In the genomic region with DNA sequence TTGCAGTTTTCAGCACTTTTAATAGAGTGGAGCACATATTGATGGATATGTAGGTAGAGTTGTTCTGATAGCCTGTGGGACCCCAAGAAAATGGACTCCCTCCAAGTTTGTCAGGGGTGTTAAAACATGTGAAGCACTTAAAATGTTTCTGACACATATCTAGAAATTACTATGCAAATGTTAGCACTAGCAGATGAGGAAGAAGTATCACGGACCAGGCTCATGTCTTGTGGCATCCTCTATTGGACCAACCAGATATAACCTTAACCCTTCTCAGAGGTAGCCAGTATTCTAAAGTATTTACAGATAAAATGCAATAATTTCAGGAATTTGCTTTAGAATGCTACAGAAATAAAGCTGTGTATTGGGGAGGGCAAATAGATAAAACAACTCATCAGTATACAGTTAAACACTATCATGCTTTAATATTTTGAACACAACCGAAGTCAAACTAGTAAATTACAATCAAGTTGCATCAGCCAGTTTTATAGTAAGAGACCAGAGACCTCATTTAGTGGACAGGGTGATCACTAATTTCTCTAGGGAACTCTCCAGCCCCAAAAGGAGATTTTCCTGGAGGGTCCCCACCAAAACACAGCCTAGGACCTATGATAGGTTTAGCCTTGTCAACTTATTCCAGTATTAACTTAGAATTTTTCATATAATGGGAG, we compare ENCODE assay signal across 23 cellular contexts.
"Had no signal": no experiment of that assay in that cellular context is flagged by ENCODE, and none has a peak within 500 bp of the region (broad histone marks: within the 10 kb centered on the region; RNA-seq: fewer than 3 reads in every experiment).

No MANE protein-coding gene starts in this region.

- H3K36me3 ChIP-seq: ascending aorta, cardiac muscle cell, right lobe of liver, suprapubic skin, transverse colon, vagina had no signal

- H3K4me1 ChIP-seq: ascending aorta, parathyroid adenoma, right lobe of liver, suprapubic skin, transverse colon, vagina had no signal

- ATAC-seq: activated CD4-positive, CD25-positive, alpha-beta regulatory T cell treated with anti-CD3 and anti-CD28 coated beads, Interleukin-2, amount 50 U/mL, for 24 hours; activated CD8-positive, alpha-beta T cell treated with anti-CD3 and anti-CD28 coated beads, Interleukin-2, amount 10 ng/mL, durations not matched to agents 7 days and 5 days; activated naive CD8-positive, alpha-beta T cell treated with anti-CD3 and anti-CD28 coated beads, Interleukin-2, amount 50 U/mL, for 24 hours; naive thymus-derived CD4-positive, alpha-beta T cell; right lobe of liver; stimulated activated naive CD8-positive, alpha-beta T cell treated with anti-CD3 and anti-CD28 coated beads, Interleukin-15, amount 100 ng/mL, for 72 hours had no signal

- H3K4me3 ChIP-seq: ascending aorta, cardiac muscle cell, hepatocyte, right lobe of liver, suprapubic skin, transverse colon, vagina had no signal

- H3K9me3 ChIP-seq: suprapubic skin, transverse colon, vagina had no signal

- H3K27me3 ChIP-seq: ascending aorta, cardiac muscle cell, foreskin keratinocyte, hepatocyte, right lobe of liver, suprapubic skin, transverse colon, vagina had no signal

- DNase-seq: activated CD4-positive, alpha-beta T cell treated with anti-CD3 and anti-CD28 coated beads, Interleukin-2, amount 10 ng/mL, durations not matched to agents 7 days and 5 days; activated CD8-positive, alpha-beta T cell treated with anti-CD3 and anti-CD28 coated beads, Interleukin-2, amount 10 ng/mL, durations not matched to agents 7 days and 5 days; activated effector memory CD4-positive, alpha-beta T cell treated with Interleukin-2 at 50 U/mL for 16 hours; activated naive CD4-positive, alpha-beta T cell treated with anti-CD3 and anti-CD28 coated beads, Interleukin-2, amount 10 ng/mL, durations not matched to agents 7 days and 5 days; activated naive CD8-positive, alpha-beta T cell treated with anti-CD3 and anti-CD28 coated beads, Interleukin-2, amount 50 U/mL, for 24 hours; activated T-cell treated with anti-CD3 and anti-CD28 coated beads, Interleukin-2, amount 50 U/mL, for 24 hours; endodermal cell; mesendoderm; naive thymus-derived CD4-positive, alpha-beta T cell; right lobe of liver; small intestine; stimulated activated CD4-positive, alpha-beta T cell treated with anti-CD3 and anti-CD28 coated beads, Interleukin-15, amount 100 ng/mL, for 24 hours; stimulated activated CD4-positive, alpha-beta T cell treated with anti-CD3 and anti-CD28 coated beads, Interleukin-4, amount 100 ng/mL, for 1 hour; stimulated activated naive CD8-positive, alpha-beta T cell treated with anti-CD3 and anti-CD28 coated beads, Interleukin-15, amount 100 ng/mL, for 72 hours; transverse colon had no signal

- H3K9ac ChIP-seq: parathyroid adenoma had no signal
